Comparison of ENCODE assay signal across 9 cellular contexts in genomic region chr10:51010977-51011376, GRCh38.
DNase-seq lines count a peak whose midpoint lies in the region; ATAC-seq and TF ChIP-seq lines count a peak whose summit lies in the region.
"Had no signal": no experiment of that assay in that cellular context is flagged by ENCODE, and none has a peak within 500 bp of the region (broad histone marks: within the 10 kb centered on the region; RNA-seq: fewer than 3 reads in every experiment).

No MANE protein-coding gene starts in this region.

- DNase-seq in SIG-M5 treated with dmso at 0.1 percent for 504 hours (lab: John Stamatoyannopoulos, UW; ENCODE audit: unreplicated experiment) (peak; percentile 11), SIG-M5 (lab: John Stamatoyannopoulos, UW) (no peak), HCT116 (ENCODE audit: low read depth, low spot score) (peak; percentile 31), NCI-H460 (ENCODE audit: extremely low read depth, low read depth) (peak; percentile 39), epidermal melanocyte (ENCODE audit: insufficient read length, low spot score) (peak; percentile 28), osteoblast (ENCODE audit: insufficient read length, low spot score, missing footprints) (peak; percentile 73), OCI-M2 (lab: John Stamatoyannopoulos, UW; ENCODE audit: unreplicated experiment) (no peak)

- H3K4me2 ChIP-seq in HCT116 (ENCODE audit: low read length) = no peak overlapping the region
- H3K4me2 ChIP-seq in osteoblast (ENCODE audit: insufficient read depth, low read length) = no peak overlapping the region

- POLR2A ChIA-PET in HCT116 (lab: Charles Lee) = no interaction called here

- CTCF ChIA-PET in HCT116 (lab: Charles Lee) = no interaction called here

- RAD21 ChIA-PET in HCT116 (lab: Charles Lee; ENCODE audit: low non-redundant PET in 1 of 2, low total read pairs in 2 of 2, uncharacterized antibody in 2 of 2, unreplicated experiment in 2 of 2) = no interaction called here

- H3K36me3 ChIP-seq in HCT116 (ENCODE audit: control insufficient read depth in 1 of 2, insufficient read depth in 2 of 2, low read length in 2 of 2) (no peaks in the 10 kb centered on the region), osteoblast (ENCODE audit: insufficient read depth, low read length) (no peaks in the 10 kb centered on the region)

- no peak for TF ChIP-seq POLR2A in HCT116 (IDR thresholded peaks at IDR 0.05; ENCODE audit: borderline replicate concordance, extremely low read depth, insufficient read depth, insufficient read length)

- H3K27ac ChIP-seq in HCT116 (ENCODE audit: low read depth, low read length) (no peak overlapping the region), osteoblast (ENCODE audit: low read depth, low read length) (no peak overlapping the region)

- intact Hi-C loops in HCT116 (cut with micrococcal nuclease) = loop anchor here (10.0 kb wide), 1 partner anchor 944 kb away; no protein-coding TSS in a partner anchor

- BruUV-seq in HCT116 (replicated peaks; lab: Mats Ljungman, UMichigan) = no TSS peak

- H3K4me3 ChIP-seq in HCT116 (replicated peaks in 1 of 2; ENCODE audit: low read depth in 1 of 2, low read length in 2 of 2) (no peak overlapping the region), osteoblast (ENCODE audit: insufficient read depth, low read length) (no peak overlapping the region)

- ATAC-seq in HCT116 (peak; percentile 65), GM18520 (IDR thresholded peaks at IDR 0.05; ENCODE audit: unreplicated experiment) (no peak)
- ATAC-seq: activated T-cell treated with anti-CD3 and anti-CD28 coated beads, Interleukin-2, amount 50 U/mL, for 72 hours had no signal

- H3K79me2 ChIP-seq in HCT116 (ENCODE audit: insufficient read depth, low read length) (no peaks in the 10 kb centered on the region), osteoblast (ENCODE audit: insufficient read depth, low read length) (no peaks in the 10 kb centered on the region)

- TF ChIP-seq RAD21 in HCT116 (IDR thresholded peaks at IDR 0.05; ENCODE audit: low read depth) = peak; percentile 40; the same call in 1 of the 2 replicates

- H3K27me3 ChIP-seq in HCT116 (ENCODE audit: insufficient read depth, low read length) (0 out of 2 replicates have a peak, but pooled peaks cover 2% of the 10 kb centered on the region), osteoblast (ENCODE audit: insufficient read depth, low read length) (no peaks in the 10 kb centered on the region)

- H3K9ac ChIP-seq in HCT116 (ENCODE audit: low read length) = no peak overlapping the region

- H3K9me2 ChIP-seq in HCT116 (ENCODE audit: insufficient read depth) = no peaks in the 10 kb centered on the region

- H3K4me1 ChIP-seq in HCT116 (ENCODE audit: control insufficient read depth in 1 of 2, insufficient read depth in 2 of 2, low read length in 2 of 2) (no peaks in the 10 kb centered on the region), osteoblast (ENCODE audit: insufficient read depth, low read length) (no peaks in the 10 kb centered on the region)

- TF ChIP-seq CTCF in HCT116 (IDR thresholded peaks at IDR 0.05 in 2 of 3, conservative IDR thresholded peaks at IDR 0.05 in 1 of 3; ENCODE audit: borderline replicate concordance in 1 of 3, insufficient read depth in 1 of 3, low read depth in 2 of 3, low read length in 2 of 3) (peak; percentile 26 to 90 (median 74); a peak in 5 of 6 replicates), osteoblast (IDR thresholded peaks at IDR 0.05; ENCODE audit: extremely low read depth, low read depth, low read length) (peak; percentile 82)

- no peak overlapping the region for H2AFZ ChIP-seq in HCT116 (ENCODE audit: low read depth, low read length, poor library complexity, severe bottlenecking)
- no peak overlapping the region for H2AFZ ChIP-seq in osteoblast (ENCODE audit: low read length)

- no peaks in the 10 kb centered on the region for H3K9me3 ChIP-seq in HCT116 (ENCODE audit: control insufficient read depth in 1 of 2, insufficient read depth in 1 of 2, low read depth in 1 of 2, low read length in 2 of 2)
- no peaks in the 10 kb centered on the region for H3K9me3 ChIP-seq in osteoblast (ENCODE audit: low read depth, low read length)

- H4K20me1 ChIP-seq in HCT116 (ENCODE audit: insufficient read depth) (no peaks in the 10 kb centered on the region), osteoblast (ENCODE audit: insufficient read depth, low read length) (no peaks in the 10 kb centered on the region)

TF ChIP-seq in HCT116, 20 proteins besides CTCF, POLR2A, EP300 and RAD21:
- TF ChIP-seq ZFX (IDR thresholded peaks at IDR 0.05) (no peak), EZH2phosphoT487 (IDR thresholded peaks at IDR 0.05; ENCODE audit: borderline replicate concordance) (no peak), ZNF274 (IDR thresholded peaks at IDR 0.05; ENCODE audit: low read depth, low read length) (no peak), SIN3A (IDR thresholded peaks at IDR 0.05; ENCODE audit: low read depth) (no peak), JUND (IDR thresholded peaks at IDR 0.05) (no peak), CEBPB (IDR thresholded peaks at IDR 0.05; ENCODE audit: low read depth) (no peak), FOSL1 (IDR thresholded peaks at IDR 0.05; ENCODE audit: low read depth) (no peak), REST (IDR thresholded peaks at IDR 0.05; ENCODE audit: low read depth) (no peak), EZH2 (IDR thresholded peaks at IDR 0.05) (no peak), TCF7L2 (IDR thresholded peaks at IDR 0.05; ENCODE audit: borderline replicate concordance, extremely low read depth, insufficient read depth, insufficient read length) (no peak)
- TF ChIP-seq, protein P1, sequence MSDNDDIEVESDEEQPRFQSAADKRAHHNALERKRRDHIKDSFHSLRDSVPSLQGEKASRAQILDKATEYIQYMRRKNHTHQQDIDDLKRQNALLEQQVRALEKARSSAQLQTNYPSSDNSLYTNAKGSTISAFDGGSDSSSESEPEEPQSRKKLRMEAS (IDR thresholded peaks at IDR 0.05) = no peak
- TF ChIP-seq, protein P2, sequence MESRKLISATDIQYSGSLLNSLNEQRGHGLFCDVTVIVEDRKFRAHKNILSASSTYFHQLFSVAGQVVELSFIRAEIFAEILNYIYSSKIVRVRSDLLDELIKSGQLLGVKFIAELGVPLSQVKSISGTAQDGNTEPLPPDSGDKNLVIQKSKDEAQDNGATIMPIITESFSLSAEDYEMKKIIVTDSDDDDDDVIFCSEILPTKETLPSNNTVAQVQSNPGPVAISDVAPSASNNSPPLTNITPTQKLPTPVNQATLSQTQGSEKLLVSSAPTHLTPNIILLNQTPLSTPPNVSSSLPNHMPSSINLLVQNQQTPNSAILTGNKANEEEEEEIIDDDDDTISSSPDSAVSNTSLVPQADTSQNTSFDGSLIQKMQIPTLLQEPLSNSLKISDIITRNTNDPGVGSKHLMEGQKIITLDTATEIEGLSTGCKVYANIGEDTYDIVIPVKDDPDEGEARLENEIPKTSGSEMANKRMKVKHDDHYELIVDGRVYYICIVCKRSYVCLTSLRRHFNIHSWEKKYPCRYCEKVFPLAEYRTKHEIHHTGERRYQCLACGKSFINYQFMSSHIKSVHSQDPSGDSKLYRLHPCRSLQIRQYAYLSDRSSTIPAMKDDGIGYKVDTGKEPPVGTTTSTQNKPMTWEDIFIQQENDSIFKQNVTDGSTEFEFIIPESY (IDR thresholded peaks at IDR 0.05; ENCODE audit: extremely low read depth, insufficient replicate concordance, low read length) = no peak

Comparison
In these comparisons a context has a peak if more than half of its experiments do, and no peak if none do; other contexts are left out.
1. DNase-seq: peak in SIG-M5 treated with dmso at 0.1 percent for 504 hours (single experiment), HCT116 (single experiment), NCI-H460 (single experiment), epidermal melanocyte (single experiment) and osteoblast (single experiment); none in SIG-M5 (single experiment) and OCI-M2 (single experiment).